Comparison of ENCODE assay signal across 1 cellular context in the genomic region with DNA sequence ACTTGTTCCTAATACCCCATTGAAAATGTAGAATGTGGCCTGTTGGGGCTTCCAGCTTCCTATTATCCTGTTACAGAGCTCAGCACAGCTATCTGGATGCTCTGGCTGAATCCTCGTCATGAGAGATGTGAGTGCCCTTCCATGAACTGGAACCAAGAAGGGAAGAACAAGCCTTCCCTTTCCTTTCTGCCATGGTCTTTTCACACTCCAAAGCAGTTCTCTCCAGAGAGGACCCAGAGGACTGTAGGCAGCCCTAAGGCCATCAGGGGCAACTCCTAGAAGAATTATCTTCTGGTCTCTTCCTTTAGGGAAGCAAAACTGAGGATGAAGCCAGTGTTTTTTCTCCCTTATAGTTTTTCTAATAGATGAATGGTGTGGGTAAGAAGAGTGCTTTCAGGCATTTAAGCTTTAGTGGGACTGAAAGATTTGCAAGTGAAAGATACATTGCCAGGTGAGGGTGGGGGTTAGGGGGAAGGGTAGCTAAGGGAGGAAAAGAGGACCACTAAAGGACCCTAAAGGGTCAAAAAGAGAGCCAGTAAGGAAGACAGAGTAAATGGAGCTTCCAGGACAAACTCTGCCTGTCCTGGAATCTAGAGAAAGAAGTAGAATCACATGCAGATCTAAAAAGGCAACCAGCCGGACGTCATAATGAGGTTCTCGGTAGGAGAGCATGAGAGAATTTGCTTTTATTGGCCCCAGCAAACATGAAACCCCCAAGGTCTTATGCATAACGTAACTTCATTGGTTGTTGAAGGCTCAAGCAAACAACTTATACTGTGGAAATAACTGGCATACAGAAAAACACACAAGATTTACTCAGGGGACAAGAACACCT.
TF ChIP-seq lines count a peak whose summit lies in the region.

No MANE protein-coding gene starts in this region.

TF ChIP-seq in SK-N-SH treated with all-trans-retinoic acid at 6 μM for 48 hours, 23 proteins besides CTCF, POLR2A, EP300 and RAD21 (continued from another document):
- TF ChIP-seq, protein P1, sequence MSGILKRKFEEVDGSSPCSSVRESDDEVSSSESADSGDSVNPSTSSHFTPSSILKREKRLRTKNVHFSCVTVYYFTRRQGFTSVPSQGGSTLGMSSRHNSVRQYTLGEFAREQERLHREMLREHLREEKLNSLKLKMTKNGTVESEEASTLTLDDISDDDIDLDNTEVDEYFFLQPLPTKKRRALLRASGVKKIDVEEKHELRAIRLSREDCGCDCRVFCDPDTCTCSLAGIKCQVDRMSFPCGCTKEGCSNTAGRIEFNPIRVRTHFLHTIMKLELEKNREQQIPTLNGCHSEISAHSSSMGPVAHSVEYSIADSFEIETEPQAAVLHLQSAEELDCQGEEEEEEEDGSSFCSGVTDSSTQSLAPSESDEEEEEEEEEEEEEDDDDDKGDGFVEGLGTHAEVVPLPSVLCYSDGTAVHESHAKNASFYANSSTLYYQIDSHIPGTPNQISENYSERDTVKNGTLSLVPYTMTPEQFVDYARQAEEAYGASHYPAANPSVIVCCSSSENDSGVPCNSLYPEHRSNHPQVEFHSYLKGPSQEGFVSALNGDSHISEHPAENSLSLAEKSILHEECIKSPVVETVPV (CRISPR knock-in tag; IDR thresholded peaks at IDR 0.05) = no peak
- TF ChIP-seq, protein P2, sequence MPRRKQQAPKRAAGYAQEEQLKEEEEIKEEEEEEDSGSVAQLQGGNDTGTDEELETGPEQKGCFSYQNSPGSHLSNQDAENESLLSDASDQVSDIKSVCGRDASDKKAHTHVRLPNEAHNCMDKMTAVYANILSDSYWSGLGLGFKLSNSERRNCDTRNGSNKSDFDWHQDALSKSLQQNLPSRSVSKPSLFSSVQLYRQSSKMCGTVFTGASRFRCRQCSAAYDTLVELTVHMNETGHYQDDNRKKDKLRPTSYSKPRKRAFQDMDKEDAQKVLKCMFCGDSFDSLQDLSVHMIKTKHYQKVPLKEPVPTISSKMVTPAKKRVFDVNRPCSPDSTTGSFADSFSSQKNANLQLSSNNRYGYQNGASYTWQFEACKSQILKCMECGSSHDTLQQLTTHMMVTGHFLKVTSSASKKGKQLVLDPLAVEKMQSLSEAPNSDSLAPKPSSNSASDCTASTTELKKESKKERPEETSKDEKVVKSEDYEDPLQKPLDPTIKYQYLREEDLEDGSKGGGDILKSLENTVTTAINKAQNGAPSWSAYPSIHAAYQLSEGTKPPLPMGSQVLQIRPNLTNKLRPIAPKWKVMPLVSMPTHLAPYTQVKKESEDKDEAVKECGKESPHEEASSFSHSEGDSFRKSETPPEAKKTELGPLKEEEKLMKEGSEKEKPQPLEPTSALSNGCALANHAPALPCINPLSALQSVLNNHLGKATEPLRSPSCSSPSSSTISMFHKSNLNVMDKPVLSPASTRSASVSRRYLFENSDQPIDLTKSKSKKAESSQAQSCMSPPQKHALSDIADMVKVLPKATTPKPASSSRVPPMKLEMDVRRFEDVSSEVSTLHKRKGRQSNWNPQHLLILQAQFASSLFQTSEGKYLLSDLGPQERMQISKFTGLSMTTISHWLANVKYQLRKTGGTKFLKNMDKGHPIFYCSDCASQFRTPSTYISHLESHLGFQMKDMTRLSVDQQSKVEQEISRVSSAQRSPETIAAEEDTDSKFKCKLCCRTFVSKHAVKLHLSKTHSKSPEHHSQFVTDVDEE (CRISPR knock-in tag; IDR thresholded peaks at IDR 0.05) = no peak
- no peak for TF ChIP-seq OSR1 (CRISPR knock-in tag; IDR thresholded peaks at IDR 0.05)
- TF ChIP-seq RARB (CRISPR knock-in tag; IDR thresholded peaks at IDR 0.05) = no peak
